14 cellular contexts compared by ENCODE assay signal in genomic region chr1:1862905-1863547, GRCh38. TPM values are rescaled to one million over a fixed set of nuclear protein-coding genes. Genes with fewer than 3 reads are reported as not detected.
DNase-seq lines count a peak whose midpoint lies in the region; ATAC-seq, FAIRE-seq and TF ChIP-seq lines count a peak whose summit lies in the region.
"Had no signal": no experiment of that assay in that cellular context is flagged by ENCODE, and none has a peak within 500 bp of the region (broad histone marks: within the 10 kb centered on the region; RNA-seq: fewer than 3 reads in every experiment).

No MANE protein-coding gene starts in this region.

- peaks cover 33% of the 10 kb centered on the region for H3K4me1 Mint-ChIP-seq in WTC11
- peaks cover 49% of the 10 kb centered on the region for H3K4me1 Mint-ChIP-seq in memory B cell

- CTCF ChIA-PET in WTC11 (lab: Charles Lee) = interaction anchor here (1.3 to 1.5 kb wide), 2 partner anchors 36 to 37 kb away, joined by 3 read pairs; no protein-coding TSS in a partner anchor

- TF ChIP-seq CTCF in cardiac muscle cell (IDR thresholded peaks at IDR 0.05; ENCODE audit: low read depth, low read length) (no peak), right atrium auricular region (IDR thresholded peaks at IDR 0.05) (no peak), WTC11 (IDR thresholded peaks at IDR 0.05) (no peak)

- H3K9me3 Mint-ChIP-seq in WTC11 (no peaks in the 10 kb centered on the region), memory B cell (no peaks in the 10 kb centered on the region)

- no peaks in the 10 kb centered on the region; the same call in 1 of the 2 replicates for H3K36me3 Mint-ChIP-seq in WTC11
- H3K36me3 Mint-ChIP-seq in memory B cell = peaks cover 4% of the 10 kb centered on the region

- DNase-seq in cardiac muscle cell (ENCODE audit: low read depth in 1 of 2, low spot score in 1 of 2) (no peak), right atrium auricular region (ENCODE audit: low spot score) (no peak), WTC11 (ENCODE audit: low spot score) (no peak), memory B cell (ENCODE audit: low spot score in 2 of 2) (no peak), HTR-8/SVneo (ENCODE audit: insufficient read length, low spot score) (no peak), AG08395 (ENCODE audit: low spot score) (no peak), dermis blood vessel endothelial cell (no peak)
- DNase-seq: colonic mucosa; foreskin fibroblast; H7; NCI-H2081; stimulated activated CD4-positive, alpha-beta T cell treated with anti-CD3 and anti-CD28 coated beads, Interleukin-2, amount 100 ng/mL, for 48 hours had no signal

- H3K4me3 Mint-ChIP-seq in WTC11 (no peak overlapping the region), memory B cell (peak overlapping the region; percentile 59)

- ATAC-seq in WTC11 = no peak
- no peak for ATAC-seq in memory B cell (ENCODE audit: low read depth)
- ATAC-seq in HG03442 (IDR thresholded peaks at IDR 0.05; ENCODE audit: unreplicated experiment) = no peak

- no peaks in the 10 kb centered on the region for H3K36me3 ChIP-seq in cardiac muscle cell
- no peaks in the 10 kb centered on the region for H3K36me3 ChIP-seq in right atrium auricular region
- H3K36me3 ChIP-seq: colonic mucosa had no signal

- H3K27me3 ChIP-seq in cardiac muscle cell (no peaks in the 10 kb centered on the region), right atrium auricular region (no peaks in the 10 kb centered on the region)
- H3K27me3 ChIP-seq: colonic mucosa had no signal

- H3K4me3 ChIP-seq in cardiac muscle cell = no peak overlapping the region
- H3K4me3 ChIP-seq in right atrium auricular region = no peak overlapping the region
- H3K4me3 ChIP-seq: colonic mucosa had no signal

- no peaks in the 10 kb centered on the region for H3K9me3 ChIP-seq in cardiac muscle cell (ENCODE audit: low read depth)
- no peaks in the 10 kb centered on the region for H3K9me3 ChIP-seq in right atrium auricular region
- H3K9me3 ChIP-seq: colonic mucosa had no signal

- FAIRE-seq in HTR-8/SVneo (lab: Jason Lieb, UNC) = no peak

- peak overlapping the region; percentile 58 for H3K27ac ChIP-seq in cardiac muscle cell
- H3K27ac ChIP-seq in right atrium auricular region = no peak overlapping the region
- H3K27ac ChIP-seq: colonic mucosa, parathyroid adenoma had no signal

- POLR2A ChIA-PET in WTC11 (lab: Charles Lee) = no interaction called here

- H3K27ac Mint-ChIP-seq in WTC11 = peak overlapping the region; percentile 47
- H3K27ac Mint-ChIP-seq in memory B cell = peak overlapping the region; percentile 84

- H3K27me3 Mint-ChIP-seq in WTC11 (ENCODE audit: low read depth) (no peaks in the 10 kb centered on the region), memory B cell (no peaks in the 10 kb centered on the region)

- H3K4me1 ChIP-seq in cardiac muscle cell (ENCODE audit: low read depth) = peaks cover 10% of the 10 kb centered on the region
- peaks cover 0 to 88% of the 10 kb centered on the region in 2 donors for H3K4me1 ChIP-seq in right atrium auricular region

TF ChIP-seq in WTC11, 78 proteins besides CTCF, POLR2A, EP300 and RAD21 (continues in another document):
- no peak for TF ChIP-seq ZNF317 (CRISPR knock-in tag; IDR thresholded peaks at IDR 0.05; ENCODE audit: borderline replicate concordance, low read depth)
- TF ChIP-seq KAT7 (CRISPR knock-in tag; IDR thresholded peaks at IDR 0.05; ENCODE audit: borderline replicate concordance) = no peak
- TF ChIP-seq OVOL2 (CRISPR knock-in tag; IDR thresholded peaks at IDR 0.05; ENCODE audit: borderline replicate concordance) = no peak
- no peak for TF ChIP-seq ZNF121 (CRISPR knock-in tag; IDR thresholded peaks at IDR 0.05)
- TF ChIP-seq SP1 (CRISPR knock-in tag; conservative IDR thresholded peaks at IDR 0.05) = no peak
- no peak for TF ChIP-seq ZBTB43 (CRISPR knock-in tag; IDR thresholded peaks at IDR 0.05)
- TF ChIP-seq ARID4B (CRISPR knock-in tag; IDR thresholded peaks at IDR 0.05; ENCODE audit: borderline replicate concordance) = no peak
- TF ChIP-seq TCF7 (CRISPR knock-in tag; IDR thresholded peaks at IDR 0.05; ENCODE audit: low read depth) = no peak
- TF ChIP-seq STAT6 (CRISPR knock-in tag; conservative IDR thresholded peaks at IDR 0.05; ENCODE audit: low read depth) = no peak
- no peak for TF ChIP-seq MXD4 (CRISPR knock-in tag; IDR thresholded peaks at IDR 0.05; ENCODE audit: borderline replicate concordance)
- TF ChIP-seq, protein P1, sequence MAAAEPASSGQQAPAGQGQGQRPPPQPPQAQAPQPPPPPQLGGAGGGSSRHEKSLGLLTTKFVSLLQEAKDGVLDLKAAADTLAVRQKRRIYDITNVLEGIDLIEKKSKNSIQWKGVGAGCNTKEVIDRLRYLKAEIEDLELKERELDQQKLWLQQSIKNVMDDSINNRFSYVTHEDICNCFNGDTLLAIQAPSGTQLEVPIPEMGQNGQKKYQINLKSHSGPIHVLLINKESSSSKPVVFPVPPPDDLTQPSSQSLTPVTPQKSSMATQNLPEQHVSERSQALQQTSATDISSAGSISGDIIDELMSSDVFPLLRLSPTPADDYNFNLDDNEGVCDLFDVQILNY (CRISPR knock-in tag; IDR thresholded peaks at IDR 0.05) = no peak
- no peak for TF ChIP-seq ZNF396 (CRISPR knock-in tag; IDR thresholded peaks at IDR 0.05; ENCODE audit: borderline replicate concordance)

RNA-seq across cellular contexts. Expression of gene GNB1, which starts 27.9 kb away (rescaled TPM):
- total RNA-seq in cardiac muscle cell = 85.5 and 93.5 TPM in 2 replicates
- polyA plus RNA-seq in cardiac muscle cell = 185 and 196 TPM in 2 replicates
- total RNA-seq in right atrium auricular region = 10 to 100 TPM; 69.9 to 91.6 TPM
- 339 to 383 TPM (median 360 TPM) in 3 replicates for total RNA-seq in WTC11 (2021)
- 87.8 and 181 TPM in 2 replicates for total RNA-seq in dermis blood vessel endothelial cell

RNA-seq across cellular contexts. Expression of gene CALML6, which starts 52.0 kb away (rescaled TPM):
- total RNA-seq in cardiac muscle cell (0.63 TPM in 1 of 2 replicates, not detected in the other), right atrium auricular region (not detected), WTC11 (2021) (0.87 to 2.1 TPM (median 1.9 TPM) in 3 replicates), dermis blood vessel endothelial cell (0.34 TPM in 1 of 2 replicates, not detected in the other)
- 0.28 TPM in 1 of 2 replicates, not detected in the other for polyA plus RNA-seq in cardiac muscle cell

RNA-seq across cellular contexts. Expression of gene TMEM52, which starts 56.1 kb away (rescaled TPM):
- 6.9 and 7.1 TPM in 2 replicates for total RNA-seq in cardiac muscle cell
- 4.2 and 16.6 TPM in 2 replicates for polyA plus RNA-seq in cardiac muscle cell
- total RNA-seq in right atrium auricular region = 1 to 10 TPM in 1 of 2 donors, under 1 TPM in 1; 0.51 to 1.8 TPM
- total RNA-seq in WTC11 (2021) = 15.0 to 21.9 TPM (median 20.0 TPM) in 3 replicates
- 0.37 TPM in 1 of 2 replicates, not detected in the other for total RNA-seq in dermis blood vessel endothelial cell
